ENCODE assay signal across 20 cellular contexts in the genomic region with DNA sequence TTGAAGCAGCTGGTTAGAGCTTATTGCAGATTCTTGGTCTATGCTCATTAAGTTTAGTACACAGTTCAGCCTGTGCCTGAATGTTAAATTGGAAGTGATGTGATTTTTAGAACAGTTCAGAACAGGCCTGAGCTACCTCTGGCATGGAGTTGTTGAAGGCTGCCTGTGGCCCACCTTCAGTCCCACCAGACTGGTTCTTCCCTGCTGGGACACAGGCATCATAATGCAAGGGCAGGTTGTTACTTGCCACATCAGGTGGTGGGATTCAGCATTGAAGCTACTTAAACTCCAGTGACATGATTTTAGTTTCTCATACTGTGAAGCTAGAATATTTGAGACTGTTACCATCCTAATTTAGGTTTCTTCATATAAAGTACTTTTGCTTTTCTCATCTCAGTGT. TPM values are rescaled to one million over a fixed set of nuclear protein-coding genes. Genes with fewer than 3 reads are reported as not detected.
DNase-seq lines count a peak whose midpoint lies in the region; ATAC-seq, FAIRE-seq and TF ChIP-seq lines count a peak whose summit lies in the region.
"Had no signal": no experiment of that assay in that cellular context is flagged by ENCODE, and none has a peak within 500 bp of the region (broad histone marks: within the 10 kb centered on the region; RNA-seq: fewer than 3 reads in every experiment).

No MANE protein-coding gene starts in this region.

- RAD21 ChIA-PET in GM12878 (lab: Charles Lee; ENCODE audit: unreplicated experiment), result no interaction called here

- no peak overlapping the region for H3K4me2 ChIP-seq in GM12878 (ENCODE audit: control insufficient read depth, insufficient read depth)
- H3K4me2 ChIP-seq: BLaER1 treated with 17β-estradiol and CSF1 and Interleukin-3, amounts not matched to agents 10 nM and 100 nM; SK-N-SH had no signal

- no peaks in the 10 kb centered on the region for H3K27me3 ChIP-seq in H7 (ENCODE audit: control insufficient read depth, insufficient read depth, low read length)
- no peaks in the 10 kb centered on the region for H3K27me3 ChIP-seq in GM12878 (replicated peaks in 1 of 2; ENCODE audit: control insufficient read depth in 2 of 2, insufficient read depth in 2 of 2, low read length in 1 of 2)
- H3K27me3 ChIP-seq in iPS DF 6.9 (ENCODE audit: control insufficient read depth, insufficient read depth, low read length), result no peaks in the 10 kb centered on the region
- H3K27me3 ChIP-seq in brain microvascular endothelial cell (replicated peaks), result no peaks in the 10 kb centered on the region
- H3K27me3 ChIP-seq: BLaER1 treated with 17β-estradiol and CSF1 and Interleukin-3, amounts not matched to agents 10 nM and 100 nM had no signal

- H3K27me3 Mint-ChIP-seq in type B pancreatic cell, result no peaks in the 10 kb centered on the region
- H3K27me3 Mint-ChIP-seq: CD4-positive, alpha-beta memory T cell; IgD-negative memory B cell had no signal

- no peak overlapping the region for H3K4me3 Mint-ChIP-seq in type B pancreatic cell
- H3K4me3 Mint-ChIP-seq: CD4-positive, alpha-beta memory T cell; IgD-negative memory B cell had no signal

- FAIRE-seq in GM12878 (lab: Jason Lieb, UNC), result peak; percentile 35
- FAIRE-seq: GM18507 had no signal

- H3K4me3 ChIP-seq in H7 (ENCODE audit: insufficient read depth, low read depth, low read length) (no peak overlapping the region), GM12878 (no peak overlapping the region), iPS DF 6.9 (ENCODE audit: low read length) (no peak overlapping the region), brain microvascular endothelial cell (ENCODE audit: low read depth, low read length) (no peak overlapping the region)
- H3K4me3 ChIP-seq: BLaER1 treated with 17β-estradiol and CSF1 and Interleukin-3, amounts not matched to agents 10 nM and 100 nM; HAP-1 had no signal

- POLR2A ChIA-PET in GM12878 (lab: Charles Lee), result no interaction called here

- no peaks in the 10 kb centered on the region for H3K4me1 Mint-ChIP-seq in type B pancreatic cell (ENCODE audit: unreplicated experiment)

- no peak for TF ChIP-seq POLR2A in GM12878 (IDR thresholded peaks at IDR 0.05; ENCODE audit: low read depth, low read length)

- TF ChIP-seq CTCF in GM12878 (IDR thresholded peaks at IDR 0.05 in 2 of 3, conservative IDR thresholded peaks at IDR 0.05 in 1 of 3; ENCODE audit: control insufficient read depth in 2 of 3, extremely low read depth in 1 of 3, insufficient read depth in 1 of 3, low read depth in 3 of 3, low read length in 3 of 3) (no peak), type B pancreatic cell (conservative IDR thresholded peaks at IDR 0.05) (no peak), brain microvascular endothelial cell (IDR thresholded peaks at IDR 0.05; ENCODE audit: low read depth, low read length, missing control alignments) (no peak)

- no peak overlapping the region for H3K9ac ChIP-seq in GM12878 (ENCODE audit: control insufficient read depth, insufficient read depth, low read length)
- H3K9ac ChIP-seq: BLaER1 treated with 17β-estradiol and CSF1 and Interleukin-3, amounts not matched to agents 10 nM and 100 nM; SK-N-SH had no signal

- no peak for TF ChIP-seq RAD21 in GM12878 (IDR thresholded peaks at IDR 0.05; ENCODE audit: insufficient read depth, low read depth, low read length)

- H3K27ac ChIP-seq in GM12878 (ENCODE audit: control insufficient read depth, insufficient read depth), result no peak overlapping the region
- H3K27ac ChIP-seq in iPS DF 6.9 (ENCODE audit: low read length), result no peak overlapping the region
- no peak overlapping the region for H3K27ac ChIP-seq in brain microvascular endothelial cell
- H3K27ac ChIP-seq: BLaER1 treated with 17β-estradiol and CSF1 and Interleukin-3, amounts not matched to agents 10 nM and 100 nM had no signal

- H3K4me1 ChIP-seq in GM12878 (ENCODE audit: control insufficient read depth, insufficient read depth, low read length), result no peaks in the 10 kb centered on the region
- H3K4me1 ChIP-seq in iPS DF 6.9 (ENCODE audit: control insufficient read depth, insufficient read depth, low read length), result peaks cover 2% of the 10 kb centered on the region; the same call in 1 of the 2 replicates

- SMC1A ChIA-PET in GM12878 (lab: Charles Lee; ENCODE audit: uncharacterized antibody, unreplicated experiment), result interaction anchor here (0.5 to 1.4 kb wide), 2 partner anchors 9 to 12 kb away, joined by 3 to 6 read pairs; no protein-coding TSS in a partner anchor

- no peaks in the 10 kb centered on the region for H3K9me3 ChIP-seq in GM12878 (replicated peaks; ENCODE audit: control insufficient read depth, insufficient read depth, low read length)
- H3K9me3 ChIP-seq in iPS DF 6.9 (ENCODE audit: control insufficient read depth, insufficient read depth, low read length), result no peaks in the 10 kb centered on the region
- H3K9me3 ChIP-seq: BLaER1 treated with 17β-estradiol and CSF1 and Interleukin-3, amounts not matched to agents 10 nM and 100 nM; HAP-1; SK-N-SH had no signal

- DNase-seq in H7 (peak; percentile 11), GM12878 (ENCODE audit: low read depth, low spot score) (no peak), iPS DF 6.9 (ENCODE audit: low read depth, low spot score) (peak; percentile 13), type B pancreatic cell (ENCODE audit: extremely low spot score, unreplicated experiment) (no peak), RPMI8226 (no peak), MV-4-11 (lab: John Stamatoyannopoulos, UW) (no peak), brain microvascular endothelial cell (no peak)
- DNase-seq: Calu3; CD4-positive, alpha-beta memory T cell; DMS153; NCI-H1105 treated with DMSO at 0.1 percent for 48 hours; NCI-H2029 treated with DMSO at 0.1 percent for 48 hours; NCI-H510A; SIG-M5; SK-N-SH had no signal

- TF ChIP-seq EP300 in GM12878 (IDR thresholded peaks at IDR 0.05; ENCODE audit: borderline replicate concordance in 1 of 2, control insufficient read depth in 1 of 2, low read depth in 2 of 2, low read length in 2 of 2), result no peak

- intact Hi-C loops in GM12878 (cut with micrococcal nuclease; ENCODE audit: unreplicated experiment), result no loop called here

- peaks cover 16% of the 10 kb centered on the region for H3K36me3 Mint-ChIP-seq in type B pancreatic cell

- H2AFZ ChIP-seq in GM12878 (ENCODE audit: control insufficient read depth, low read depth, low read length), result no peak overlapping the region

- H3K36me3 ChIP-seq in H7 (replicated peaks; ENCODE audit: control insufficient read depth, insufficient read depth, low read length) (peaks cover 3% of the 10 kb centered on the region), GM12878 (ENCODE audit: control insufficient read depth in 2 of 2, insufficient read depth in 2 of 2, low read length in 1 of 2) (peaks cover 7 to 25% of the 10 kb centered on the region in 2 experiments), iPS DF 6.9 (ENCODE audit: control insufficient read depth, insufficient read depth, low read length) (peaks cover 4% of the 10 kb centered on the region; the same call in 1 of the 2 replicates), brain microvascular endothelial cell (replicated peaks) (peaks cover 14% of the 10 kb centered on the region)

- no peaks in the 10 kb centered on the region for H3K9me3 Mint-ChIP-seq in type B pancreatic cell
- H3K9me3 Mint-ChIP-seq: IgD-negative memory B cell had no signal

- no peaks in the 10 kb centered on the region for H3K79me2 ChIP-seq in GM12878 (ENCODE audit: control insufficient read depth, insufficient read depth, low read length)

- no peak for ATAC-seq in GM12878

- in situ Hi-C loops in GM12878 (cut with MboI), result no loop called here
- in situ Hi-C loops in brain microvascular endothelial cell (cut with HindIII; ENCODE audit: low pct_ligation_motif_present, low sequenced_read_pairs), result no loop called here

- CTCF ChIA-PET in GM12878 (lab: Yijun Ruan, JAX), result interaction anchor here (0.9 to 1.5 kb wide), 4 partner anchors 9 to 79 kb away, joined by 3 to 7 read pairs (median 4); no protein-coding TSS in a partner anchor

- H3K27ac Mint-ChIP-seq in type B pancreatic cell, result peak overlapping the region; percentile 7
- H3K27ac Mint-ChIP-seq: IgD-negative memory B cell had no signal

- H4K20me1 ChIP-seq in GM12878 (ENCODE audit: control insufficient read depth, insufficient read depth), result no peaks in the 10 kb centered on the region
- H4K20me1 ChIP-seq: BLaER1 treated with 17β-estradiol and CSF1 and Interleukin-3, amounts not matched to agents 10 nM and 100 nM had no signal

- BruUV-seq in GM12878 (replicated peaks; lab: Mats Ljungman, UMichigan), result no TSS peak

RNA-seq across cellular contexts. Expression of a gene that starts 49.4 kb away (rescaled TPM):
- not detected in 2 replicates for total RNA-seq in H7 (2014; rRNA removed; shearing (Covaris generic))
- total RNA-seq in GM12878 (2013; cell fraction: nucleolus; rRNA removed), result not detected in 2 replicates
- total RNA-seq in GM12878 (2014; rRNA removed) (0.16 and 0.23 TPM in 2 replicates), GM12878 (2014; rRNA removed; fragmentation: Illumina TruSeq; extraction: Trizol) (0.27 and 0.37 TPM in 2 replicates), GM12878 (2021) (0.11 and 0.33 TPM in 2 replicates), type B pancreatic cell (ENCODE audit: low replicate concordance) (not detected in 2 replicates)
- polyA plus RNA-seq in GM12878 (2011; ENCODE audit: low read depth), result 0.29 TPM
- polyA plus RNA-seq in GM12878 (2011; rRNA removed) (0.03 and 0.11 TPM in 2 replicates), GM12878 (2014; fragmentation: Illumina TruSeq; extraction: Trizol) (0.16 TPM in 1 of 2 replicates, not detected in the other), GM12878 (2014; fragmentation: Nextera tagmentation; extraction: Ambion mirVana) (under 1 TPM; 0.04 to 0.05 TPM), GM12878 (2014; rRNA removed) (0.08 and 0.12 TPM in 2 replicates), GM12878 (2016; fragmentation: Nextera tagmentation; extraction: Ambion mirVana) (under 1 TPM; 0.28 to 0.42 TPM)
- not detected in 2 replicates for polyA plus RNA-seq in GM12878 (2011; cell fraction: cytosol; rRNA removed)
- 0.03 TPM in 1 of 2 replicates, not detected in the other for polyA plus RNA-seq in GM12878 (2011; cell fraction: nucleus; rRNA removed)
- polyA plus RNA-seq in GM12878 (2012), result 0.38 and 0.50 TPM in 2 replicates
- polyA minus RNA-seq in GM12878 (2011; rRNA and poly(A)+ RNA removed), result not detected in 2 replicates
- not detected in 2 replicates for polyA minus RNA-seq in GM12878 (2011; cell fraction: cytosol; rRNA and poly(A)+ RNA removed)
- not detected in 2 replicates for polyA minus RNA-seq in GM12878 (2011; cell fraction: nucleus; rRNA and poly(A)+ RNA removed)
- total RNA-seq: Calu3; CD4-positive, alpha-beta memory T cell; G401 had no signal
- polyA plus RNA-seq: IgD-negative memory B cell, SK-N-SH had no signal

RNA-seq across cellular contexts. Expression of a gene that starts 55.1 kb away (rescaled TPM):
- 71.0 and 76.7 TPM in 2 replicates for total RNA-seq in H7 (2014; rRNA removed; shearing (Covaris generic))
- total RNA-seq in GM12878 (2013; cell fraction: nucleolus; rRNA removed), result 115 and 132 TPM in 2 replicates
- 64.7 and 67.0 TPM in 2 replicates for total RNA-seq in GM12878 (2014; rRNA removed)
- total RNA-seq in GM12878 (2014; rRNA removed; fragmentation: Illumina TruSeq; extraction: Trizol), result 68.3 and 72.9 TPM in 2 replicates
- 118 and 126 TPM in 2 replicates for total RNA-seq in GM12878 (2021)
- 49.5 TPM for polyA plus RNA-seq in GM12878 (2011; ENCODE audit: low read depth)
- 127 and 141 TPM in 2 replicates for polyA plus RNA-seq in GM12878 (2011; rRNA removed)
- 189 and 215 TPM in 2 replicates for polyA plus RNA-seq in GM12878 (2011; cell fraction: cytosol; rRNA removed)
- polyA plus RNA-seq in GM12878 (2011; cell fraction: nucleus; rRNA removed), result 134 and 155 TPM in 2 replicates
- polyA plus RNA-seq in GM12878 (2012), result 68.5 and 77.5 TPM in 2 replicates
- polyA plus RNA-seq in GM12878 (2014; fragmentation: Illumina TruSeq; extraction: Trizol), result 116 and 119 TPM in 2 replicates
- 10 to 100 TPM in 1 of 2 experiments, 1 to 10 TPM in 1; 2.9 to 12.2 TPM for polyA plus RNA-seq in GM12878 (2014; fragmentation: Nextera tagmentation; extraction: Ambion mirVana)
- 113 and 116 TPM in 2 replicates for polyA plus RNA-seq in GM12878 (2014; rRNA removed)
- 10 to 100 TPM; 10.8 to 14.9 TPM for polyA plus RNA-seq in GM12878 (2016; fragmentation: Nextera tagmentation; extraction: Ambion mirVana)
- 130 and 164 TPM in 2 replicates for polyA minus RNA-seq in GM12878 (2011; rRNA and poly(A)+ RNA removed)
- 32.6 and 43.8 TPM in 2 replicates for polyA minus RNA-seq in GM12878 (2011; cell fraction: cytosol; rRNA and poly(A)+ RNA removed)
- polyA minus RNA-seq in GM12878 (2011; cell fraction: nucleus; rRNA and poly(A)+ RNA removed), result 40.4 and 50.0 TPM in 2 replicates
- total RNA-seq in type B pancreatic cell (ENCODE audit: low replicate concordance), result 97.2 and 114 TPM in 2 replicates

Comparison
In these comparisons a context has a peak if more than half of its experiments do, and no peak if none do; other contexts are left out.
1. DNase-seq: peak in H7 (single experiment) and iPS DF 6.9 (single experiment); none in GM12878 (single experiment), type B pancreatic cell (single experiment), RPMI8226 (single experiment), MV-4-11 (single experiment) and brain microvascular endothelial cell (single experiment).